Comparison of ENCODE assay signal across 18 cellular contexts in the genomic region with DNA sequence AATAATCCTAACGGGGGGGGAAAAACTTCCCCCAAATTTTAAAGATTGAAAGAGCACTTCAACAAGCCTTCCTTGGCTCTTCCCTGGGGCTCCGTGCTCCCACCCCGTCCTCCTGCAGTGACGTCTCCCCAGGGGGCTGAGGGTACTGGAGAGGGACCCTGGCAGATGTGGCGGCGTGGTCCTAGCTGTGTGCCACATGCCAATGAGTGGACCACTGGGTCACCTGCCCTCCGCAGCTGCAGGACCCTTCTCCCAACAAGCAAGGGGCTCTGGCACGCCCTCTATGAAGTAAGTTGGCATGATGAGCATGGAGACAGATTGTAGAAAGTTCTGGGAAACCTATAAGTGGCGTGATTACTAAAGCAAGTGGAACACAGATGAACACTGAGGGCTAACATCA. TPM values are rescaled to one million over a fixed set of nuclear protein-coding genes. Genes with fewer than 3 reads are reported as not detected.
"Had no signal": no experiment of that assay in that cellular context is flagged by ENCODE, and none has a peak within 500 bp of the region (broad histone marks: within the 10 kb centered on the region; RNA-seq: fewer than 3 reads in every experiment).

No MANE protein-coding gene starts in this region.

- H3K4me3 ChIP-seq: left lung, pancreas, spleen, tibial artery had no signal

- H3K27me3 ChIP-seq: left lung, pancreas, spleen, tibial artery had no signal

- H3K27ac Mint-ChIP-seq: activated naive CD8-positive, alpha-beta T cell treated with anti-CD3 and anti-CD28 coated beads for 36 hours; activated T-helper 17 cell treated with anti-CD3 and anti-CD28 coated beads, Interleukin-2, amount 50 U/mL, for 72 hours; effector memory CD8-positive, alpha-beta T cell; memory B cell; naive thymus-derived CD8-positive, alpha-beta T cell; stimulated activated naive B cell treated with anti-CD40 and anti-IgM and Interleukin-4, amounts not matched to agents 10 μg/mL and 1 μg/mL and 100 μg/mL, for 72 hours had no signal

- DNase-seq: activated CD4-positive, alpha-beta T cell treated with anti-CD3 and anti-CD28 coated beads, Interleukin-2, amount 50 U/mL, for 4 hours; activated naive CD4-positive, alpha-beta T cell; activated naive CD8-positive, alpha-beta T cell treated with anti-CD3 and anti-CD28 coated beads for 36 hours; activated T-cell treated with anti-CD3 and anti-CD28 coated beads for 4 hours; amygdala; dermis blood vessel endothelial cell; effector memory CD8-positive, alpha-beta T cell; hypothalamus; left lung; pancreas; spleen; stimulated activated naive B cell treated with anti-CD40 and anti-IgM and Interleukin-4, amounts not matched to agents 10 μg/mL and 1 μg/mL and 100 μg/mL, for 72 hours; SW 1271; T-helper 2 cell; tibial artery had no signal

- H3K9me3 ChIP-seq: left lung, pancreas, tibial artery had no signal

- H3K36me3 Mint-ChIP-seq: activated naive CD8-positive, alpha-beta T cell treated with anti-CD3 and anti-CD28 coated beads for 36 hours; memory B cell had no signal

- H3K27me3 Mint-ChIP-seq: activated naive CD8-positive, alpha-beta T cell treated with anti-CD3 and anti-CD28 coated beads for 36 hours; activated T-helper 17 cell treated with anti-CD3 and anti-CD28 coated beads, Interleukin-2, amount 50 U/mL, for 72 hours; effector memory CD8-positive, alpha-beta T cell had no signal

- H3K27ac ChIP-seq: pancreas, spleen, tibial artery had no signal

- H3K4me1 Mint-ChIP-seq: activated naive CD8-positive, alpha-beta T cell treated with anti-CD3 and anti-CD28 coated beads for 36 hours; activated T-helper 17 cell treated with anti-CD3 and anti-CD28 coated beads, Interleukin-2, amount 50 U/mL, for 72 hours; memory B cell; naive thymus-derived CD8-positive, alpha-beta T cell; stimulated activated naive B cell treated with anti-CD40 and anti-IgM and Interleukin-4, amounts not matched to agents 10 μg/mL and 1 μg/mL and 100 μg/mL, for 72 hours had no signal

- H3K4me3 Mint-ChIP-seq: activated naive CD8-positive, alpha-beta T cell treated with anti-CD3 and anti-CD28 coated beads for 36 hours; activated T-helper 17 cell treated with anti-CD3 and anti-CD28 coated beads, Interleukin-2, amount 50 U/mL, for 72 hours; effector memory CD8-positive, alpha-beta T cell; memory B cell; naive thymus-derived CD8-positive, alpha-beta T cell; stimulated activated naive B cell treated with anti-CD40 and anti-IgM and Interleukin-4, amounts not matched to agents 10 μg/mL and 1 μg/mL and 100 μg/mL, for 72 hours had no signal

- FAIRE-seq: pancreas had no signal

- H3K4me1 ChIP-seq: pancreas had no signal

- ATAC-seq: activated T-helper 17 cell treated with anti-CD3 and anti-CD28 coated beads, Interleukin-2, amount 50 U/mL, for 72 hours; effector memory CD8-positive, alpha-beta T cell; naive thymus-derived CD8-positive, alpha-beta T cell; pancreas; stimulated activated naive B cell treated with anti-CD40 and anti-IgM and Interleukin-4, amounts not matched to agents 10 μg/mL and 1 μg/mL and 100 μg/mL, for 72 hours had no signal

- H3K36me3 ChIP-seq: pancreas had no signal

RNA-seq across cellular contexts. Expression of a gene that starts 46.7 kb away (rescaled TPM):
- total RNA-seq: activated T-helper 17 cell treated with anti-CD3 and anti-CD28 coated beads, Interleukin-2, amount 50 U/mL, for 72 hours had no signal
